Comparison of ENCODE assay signal across 9 cellular contexts in genomic region chr2:182767578-182767977, GRCh38. TPM values are rescaled to one million over a fixed set of nuclear protein-coding genes. Genes with fewer than 3 reads are reported as not detected.
DNase-seq lines count a peak whose midpoint lies in the region; ATAC-seq and TF ChIP-seq lines count a peak whose summit lies in the region.
"Had no signal": no experiment of that assay in that cellular context is flagged by ENCODE, and none has a peak within 500 bp of the region (broad histone marks: within the 10 kb centered on the region; RNA-seq: fewer than 3 reads in every experiment).

No MANE protein-coding gene starts in this region.

- H3K4me3 Mint-ChIP-seq in mesothelial cell of epicardium (no peak overlapping the region), immature natural killer cell (no peak overlapping the region)
- H3K4me3 Mint-ChIP-seq: activated naive CD4-positive, alpha-beta T cell treated with anti-CD3 and anti-CD28 coated beads, Interleukin-2, amount 50 U/mL, for 24 hours had no signal

- no peak overlapping the region for H3K27ac Mint-ChIP-seq in mesothelial cell of epicardium
- H3K27ac Mint-ChIP-seq in immature natural killer cell = peak overlapping the region in 1 of 6 donors; percentile 11
- H3K27ac Mint-ChIP-seq: activated naive CD4-positive, alpha-beta T cell treated with anti-CD3 and anti-CD28 coated beads, Interleukin-2, amount 50 U/mL, for 24 hours had no signal

- ATAC-seq in HG03342 (IDR thresholded peaks at IDR 0.05; ENCODE audit: unreplicated experiment) = peak; percentile 66

- H3K9me3 Mint-ChIP-seq in mesothelial cell of epicardium (peaks cover 25% of the 10 kb centered on the region), immature natural killer cell (peaks cover 5 to 23% (median 9%) of the 10 kb centered on the region in 6 donors)

- H3K4me1 Mint-ChIP-seq in mesothelial cell of epicardium (no peaks in the 10 kb centered on the region), immature natural killer cell (no peaks in the 10 kb centered on the region)

- DNase-seq in ELR (ENCODE audit: low read depth) (peak; percentile 55), astrocyte of the hippocampus (ENCODE audit: low read depth, low spot score) (peak; percentile 44), mesothelial cell of epicardium (ENCODE audit: low spot score in 2 of 2, unreplicated experiment in 2 of 2) (no peak), NCI-H2107 (lab: John Stamatoyannopoulos, UW) (no peak), GM19238 (ENCODE audit: insufficient read length, low spot score) (no peak), immature natural killer cell (no peak)
- no peak for DNase-seq in stimulated activated CD4-positive, alpha-beta T cell treated with anti-CD3 and anti-CD28 coated beads, Interleukin-4, amount 100 ng/mL, for 4 hours

- TF ChIP-seq CTCF in mesothelial cell of epicardium (IDR thresholded peaks at IDR 0.05; ENCODE audit: unreplicated experiment) = peak; percentile 65

- no peaks in the 10 kb centered on the region for H3K27me3 Mint-ChIP-seq in mesothelial cell of epicardium (ENCODE audit: low read depth)
- no peaks in the 10 kb centered on the region for H3K27me3 Mint-ChIP-seq in immature natural killer cell (ENCODE audit: low read depth in 3 of 3)
- H3K27me3 Mint-ChIP-seq: activated naive CD4-positive, alpha-beta T cell treated with anti-CD3 and anti-CD28 coated beads, Interleukin-2, amount 50 U/mL, for 24 hours had no signal

- peaks cover 45% of the 10 kb centered on the region for H3K36me3 Mint-ChIP-seq in mesothelial cell of epicardium
- peaks cover 39 to 80% (median 49%) of the 10 kb centered on the region in 3 donors for H3K36me3 Mint-ChIP-seq in immature natural killer cell

RNA-seq across cellular contexts. Expression of gene DNAJC10, which starts 51.5 kb away (rescaled TPM):
- total RNA-seq in mesothelial cell of epicardium = 140 to 147 TPM (median 141 TPM) in 3 replicates
- 10 to 100 TPM; 50.3 to 71.3 (median 62.3) TPM for polyA plus RNA-seq in immature natural killer cell

Comparison
In these comparisons a context has a peak if more than half of its experiments do, and no peak if none do; other contexts are left out.
1. DNase-seq: peak in ELR (single experiment) and astrocyte of the hippocampus (single experiment); none in mesothelial cell of epicardium (0 of 2), stimulated activated CD4-positive, alpha-beta T cell treated with anti-CD3 and anti-CD28 coated beads, Interleukin-4, amount 100 ng/mL, for 4 hours (0 of 2), NCI-H2107 (single experiment), GM19238 (single experiment) and immature natural killer cell (0 of 3).